Comparison of ENCODE assay signal across 10 cellular contexts in genomic region chr21:25176637-25177412, GRCh38.
A peak's percentile ranks its signal among the peaks of the same experiment; 100 is the strongest.
DNase-seq lines count a peak whose midpoint lies in the region; ATAC-seq and TF ChIP-seq lines count a peak whose summit lies in the region.
"Had no signal": no experiment of that assay in that cellular context is flagged by ENCODE, and none has a peak within 500 bp of the region (broad histone marks: within the 10 kb centered on the region; RNA-seq: fewer than 3 reads in every experiment).

No MANE protein-coding gene starts in this region.

- peak; percentile 91 for ATAC-seq in GM19351 (IDR thresholded peaks at IDR 0.05; ENCODE audit: unreplicated experiment)
- peak; percentile 81 for ATAC-seq in HG02970 (IDR thresholded peaks at IDR 0.05; ENCODE audit: low FRiP score, unreplicated experiment)

- H3K4me3 ChIP-seq in AG10803 (ENCODE audit: low read length) (no peak overlapping the region), A673 (ENCODE audit: low read depth, low read length, poor library complexity, severe bottlenecking) (no peak overlapping the region), brain microvascular endothelial cell (ENCODE audit: low read depth, low read length) (no peak overlapping the region)
- H3K4me3 ChIP-seq: ovary had no signal

- H3K9me3 ChIP-seq in A673 (ENCODE audit: low read depth, low read length, poor library complexity, severe bottlenecking) = no peaks in the 10 kb centered on the region
- H3K9me3 ChIP-seq: ovary had no signal

- TF ChIP-seq CTCF in AG10803 (conservative IDR thresholded peaks at IDR 0.05; ENCODE audit: low read length) = no peak
- TF ChIP-seq CTCF in A673 (conservative IDR thresholded peaks at IDR 0.05; ENCODE audit: low read depth, low read length) = no peak
- TF ChIP-seq CTCF in brain microvascular endothelial cell (IDR thresholded peaks at IDR 0.05; ENCODE audit: low read depth, low read length, missing control alignments) = no peak

- DNase-seq in AG10803 (ENCODE audit: low read depth) (peak; percentile 1), NOMO-1 treated with dmso at 0.1 percent for 144 hours (lab: John Stamatoyannopoulos, UW; ENCODE audit: unreplicated experiment) (peak; percentile 4), SW 1271 (lab: John Stamatoyannopoulos, UW) (no peak), A673 (ENCODE audit: low spot score) (no peak), brain microvascular endothelial cell (no peak), HT-29 (ENCODE audit: low spot score) (no peak)
- DNase-seq: activated CD4-positive, alpha-beta T cell treated with anti-CD3 and anti-CD28 coated beads, Interleukin-2, amount 10 ng/mL, durations not matched to agents 24 days and 14 days; ovary had no signal

- H3K36me3 ChIP-seq in A673 (ENCODE audit: insufficient read depth, low read length, poor library complexity, severe bottlenecking) (no peaks in the 10 kb centered on the region), brain microvascular endothelial cell (replicated peaks) (no peaks in the 10 kb centered on the region)
- H3K36me3 ChIP-seq: ovary had no signal

- no peak overlapping the region for H3K27ac ChIP-seq in A673 (ENCODE audit: low read depth, low read length, poor library complexity, severe bottlenecking)
- no peak overlapping the region for H3K27ac ChIP-seq in brain microvascular endothelial cell
- H3K27ac ChIP-seq: ovary had no signal

- no peaks in the 10 kb centered on the region for H3K27me3 ChIP-seq in A673 (replicated peaks; ENCODE audit: insufficient read depth, low read depth, low read length, poor library complexity)
- H3K27me3 ChIP-seq in brain microvascular endothelial cell (replicated peaks) = no peaks in the 10 kb centered on the region
- H3K27me3 ChIP-seq: ovary had no signal

- no TSS peak for BruUV-seq in A673 (replicated peaks; lab: Mats Ljungman, UMichigan)

- H3K4me1 ChIP-seq in A673 (ENCODE audit: insufficient read depth, low read length, poor library complexity, severe bottlenecking) = no peaks in the 10 kb centered on the region

- intact Hi-C loops in A673 (cut with micrococcal nuclease; ENCODE audit: unreplicated experiment) = no loop called here

- CTCF ChIA-PET in A673 (lab: Charles Lee) = no interaction called here

- in situ Hi-C loops in brain microvascular endothelial cell (cut with HindIII; ENCODE audit: low pct_ligation_motif_present, low sequenced_read_pairs) = no loop called here

- POLR2A ChIA-PET in A673 (lab: Charles Lee; ENCODE audit: low non-redundant PET) = no interaction called here

Comparison
In these comparisons a context has a peak if more than half of its experiments do, and no peak if none do; other contexts are left out.
1. DNase-seq: peak in AG10803 (single experiment) and NOMO-1 treated with dmso at 0.1 percent for 144 hours (single experiment); none in SW 1271 (0 of 2), A673 (single experiment), brain microvascular endothelial cell (single experiment) and HT-29 (single experiment).